Comparison of ENCODE assay signal across 24 cellular contexts in the genomic region with DNA sequence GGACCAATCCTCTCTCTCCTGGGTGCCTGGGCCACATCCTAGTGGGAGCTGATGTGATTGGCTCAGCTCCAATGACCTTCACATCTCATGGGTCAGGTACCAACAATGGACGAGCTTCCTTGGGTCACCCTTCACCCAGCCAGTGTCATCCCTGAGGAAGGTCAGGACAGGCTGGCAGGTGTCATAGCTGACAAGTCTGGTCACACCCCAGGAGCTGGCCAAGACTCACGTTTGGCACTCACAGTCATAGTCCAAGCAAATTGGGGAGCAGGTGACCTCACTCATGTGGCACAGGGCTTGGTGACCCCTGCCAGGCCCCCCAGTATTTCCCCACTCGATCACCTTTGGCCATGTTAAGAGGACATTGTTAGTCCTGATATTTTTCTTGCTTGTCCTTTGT.
"Had no signal": no experiment of that assay in that cellular context is flagged by ENCODE, and none has a peak within 500 bp of the region (broad histone marks: within the 10 kb centered on the region; RNA-seq: fewer than 3 reads in every experiment).

No MANE protein-coding gene starts in this region.

- H3K9me3 ChIP-seq: ascending aorta, body of pancreas, SK-N-SH had no signal

- H3K4me3 ChIP-seq: ascending aorta, body of pancreas had no signal

- H3K27ac Mint-ChIP-seq: activated CD4-positive, alpha-beta memory T cell treated with anti-CD3 and anti-CD28 coated beads for 36 hours; activated CD4-positive, alpha-beta T cell treated with anti-CD3 and anti-CD28 coated beads, Interleukin-2, amount 10 ng/mL, durations not matched to agents 7 days and 5 days; activated naive CD4-positive, alpha-beta T cell treated with anti-CD3 and anti-CD28 coated beads, Interleukin-2, amount 50 U/mL, for 72 hours; activated naive CD8-positive, alpha-beta T cell treated with anti-CD3 and anti-CD28 coated beads, Interleukin-2, amount 50 U/mL, for 24 hours had no signal

- FAIRE-seq: bronchial epithelial cell had no signal

- H3K4me1 ChIP-seq: ascending aorta had no signal

- H3K27me3 Mint-ChIP-seq: activated CD4-positive, alpha-beta memory T cell treated with anti-CD3 and anti-CD28 coated beads for 36 hours; activated naive CD8-positive, alpha-beta T cell treated with anti-CD3 and anti-CD28 coated beads, Interleukin-2, amount 50 U/mL, for 24 hours had no signal

- H3K36me3 ChIP-seq: ascending aorta had no signal

- DNase-seq: activated CD4-positive, alpha-beta memory T cell treated with anti-CD3 and anti-CD28 coated beads for 36 hours; activated CD4-positive, alpha-beta T cell treated with anti-CD3 and anti-CD28 coated beads, Interleukin-2, amount 10 ng/mL, durations not matched to agents 7 days and 5 days; activated CD4-positive, CD25-positive, alpha-beta regulatory T cell; activated CD8-positive, alpha-beta memory T cell treated with anti-CD3 and anti-CD28 coated beads for 24 hours; activated effector memory CD4-positive, alpha-beta T cell treated with anti-CD3 and anti-CD28 coated beads, Interleukin-2, amount 50 U/mL, for 16 hours; activated naive CD4-positive, alpha-beta T cell treated with Interleukin-2 at 50 U/mL for 16 hours; activated naive CD8-positive, alpha-beta T cell treated with anti-CD3 and anti-CD28 coated beads, Interleukin-2, amount 50 U/mL, for 24 hours; activated T-cell treated with anti-CD3 and anti-CD28 coated beads, Interleukin-2, amount 50 U/mL, for 4 hours; body of pancreas; Kasumi-1; KBM-7; MV-4-11; NCI-H1092 treated with DMSO at 0.1 percent for 48 hours; NCI-H1417 treated with DMSO at 0.1 percent for 48 hours; NCI-H1694 treated with DMSO at 0.1 percent for 48 hours; NCI-H2029 treated with DMSO at 0.1 percent for 48 hours; NCI-H510A treated with DMSO at 0.1 percent for 48 hours; SIG-M5; SK-N-SH; T-helper 1 cell had no signal

- H3K4me3 Mint-ChIP-seq: activated CD4-positive, alpha-beta memory T cell treated with anti-CD3 and anti-CD28 coated beads for 36 hours; activated CD4-positive, alpha-beta T cell treated with anti-CD3 and anti-CD28 coated beads, Interleukin-2, amount 10 ng/mL, durations not matched to agents 7 days and 5 days; activated naive CD8-positive, alpha-beta T cell treated with anti-CD3 and anti-CD28 coated beads, Interleukin-2, amount 50 U/mL, for 24 hours; activated T-cell treated with anti-CD3 and anti-CD28 coated beads, Interleukin-2, amount 50 U/mL, for 4 hours had no signal

- H3K27me3 ChIP-seq: ascending aorta, body of pancreas had no signal

- H3K36me3 Mint-ChIP-seq: activated CD4-positive, alpha-beta memory T cell treated with anti-CD3 and anti-CD28 coated beads for 36 hours had no signal

- ATAC-seq: activated naive CD4-positive, alpha-beta T cell treated with anti-CD3 and anti-CD28 coated beads, Interleukin-2, amount 50 U/mL, for 72 hours; activated naive CD8-positive, alpha-beta T cell treated with anti-CD3 and anti-CD28 coated beads, Interleukin-2, amount 50 U/mL, for 24 hours; activated T-cell treated with anti-CD3 and anti-CD28 coated beads, Interleukin-2, amount 50 U/mL, for 4 hours had no signal

- H3K27ac ChIP-seq: ascending aorta, body of pancreas, VCaP had no signal

- H3K4me2 ChIP-seq: SK-N-SH had no signal

- H3K9ac ChIP-seq: SK-N-SH had no signal
